Comparison of ENCODE assay signal across 17 cellular contexts in the genomic region with DNA sequence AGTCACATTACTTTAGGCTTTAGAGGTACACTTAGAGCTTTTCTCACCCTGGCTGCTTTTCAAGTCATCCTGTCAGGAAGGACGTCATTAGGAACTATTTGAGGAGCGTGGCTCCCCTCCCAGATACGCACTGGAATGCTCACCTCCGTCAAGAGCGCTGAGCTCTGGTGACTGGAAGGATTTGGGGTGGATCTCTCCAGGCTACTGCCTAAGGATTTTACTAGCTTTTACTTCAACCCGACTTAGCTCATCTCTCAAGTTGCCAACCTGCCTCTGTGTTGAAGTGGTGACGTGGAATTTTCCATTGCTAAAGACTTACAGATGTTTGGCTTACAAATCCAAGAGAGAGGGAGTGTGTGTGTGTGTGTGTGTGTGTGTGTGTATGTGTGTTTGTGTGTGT.
DNase-seq lines count a peak whose midpoint lies in the region; ATAC-seq and TF ChIP-seq lines count a peak whose summit lies in the region.
"Had no signal": no experiment of that assay in that cellular context is flagged by ENCODE, and none has a peak within 500 bp of the region (broad histone marks: within the 10 kb centered on the region; RNA-seq: fewer than 3 reads in every experiment).

No MANE protein-coding gene starts in this region.

- peaks cover 8% of the 10 kb centered on the region for H3K27me3 Mint-ChIP-seq in mesothelial cell of epicardium (ENCODE audit: low read depth)
- H3K27me3 Mint-ChIP-seq: activated CD4-positive, alpha-beta memory T cell treated with anti-CD3 and anti-CD28 coated beads, Interleukin-2, amount 10 ng/mL, durations not matched to agents 7 days and 5 days had no signal

- H3K4me1 Mint-ChIP-seq in mesothelial cell of epicardium = peaks cover 3% of the 10 kb centered on the region
- H3K4me1 Mint-ChIP-seq: activated CD4-positive, alpha-beta memory T cell treated with anti-CD3 and anti-CD28 coated beads, Interleukin-2, amount 10 ng/mL, durations not matched to agents 7 days and 5 days had no signal

- H3K9me3 ChIP-seq in aorta (ENCODE audit: control insufficient read depth, low read length) = no peaks in the 10 kb centered on the region
- H3K9me3 ChIP-seq: ascending aorta, gastrocnemius medialis, SJCRH30 had no signal

- DNase-seq in Right ventricle myocardium inferior (ENCODE audit: missing footprints) (no peak), cardiac septum (ENCODE audit: low spot score) (no peak), fibroblast of the aortic adventitia (ENCODE audit: low read depth) (peak; percentile 85), mesothelial cell of epicardium (ENCODE audit: low spot score in 2 of 2, unreplicated experiment in 2 of 2) (no peak), aorta (no peak)
- DNase-seq: activated CD4-positive, alpha-beta memory T cell treated with anti-CD3 and anti-CD28 coated beads, Interleukin-2, amount 10 ng/mL, durations not matched to agents 7 days and 5 days; COR-L47; MM.1S; naive thymus-derived CD4-positive, alpha-beta T cell; NCI-H2081 treated with DMSO at 0.1 percent for 48 hours; SJCRH30; stimulated activated naive CD4-positive, alpha-beta T cell treated with Interleukin-2 at 50 U/mL for 16 hours had no signal

- H3K4me3 Mint-ChIP-seq in mesothelial cell of epicardium = no peak overlapping the region
- H3K4me3 Mint-ChIP-seq: activated CD4-positive, alpha-beta memory T cell treated with anti-CD3 and anti-CD28 coated beads, Interleukin-2, amount 10 ng/mL, durations not matched to agents 7 days and 5 days; naive thymus-derived CD4-positive, alpha-beta T cell had no signal

- no peaks in the 10 kb centered on the region for H3K36me3 Mint-ChIP-seq in mesothelial cell of epicardium
- H3K36me3 Mint-ChIP-seq: naive thymus-derived CD4-positive, alpha-beta T cell had no signal

- peak overlapping the region; percentile 44 for H3K27ac Mint-ChIP-seq in mesothelial cell of epicardium
- H3K27ac Mint-ChIP-seq: activated CD4-positive, alpha-beta memory T cell treated with anti-CD3 and anti-CD28 coated beads, Interleukin-2, amount 10 ng/mL, durations not matched to agents 7 days and 5 days; naive thymus-derived CD4-positive, alpha-beta T cell had no signal

- TF ChIP-seq CTCF in fibroblast of the aortic adventitia (IDR thresholded peaks at IDR 0.05; ENCODE audit: insufficient read depth, low read length) (no peak), mesothelial cell of epicardium (IDR thresholded peaks at IDR 0.05; ENCODE audit: unreplicated experiment) (no peak)

- no peaks in the 10 kb centered on the region for H3K9me3 Mint-ChIP-seq in mesothelial cell of epicardium
- H3K9me3 Mint-ChIP-seq: activated CD4-positive, alpha-beta memory T cell treated with anti-CD3 and anti-CD28 coated beads, Interleukin-2, amount 10 ng/mL, durations not matched to agents 7 days and 5 days had no signal

- H3K27me3 ChIP-seq in aorta (ENCODE audit: control insufficient read depth in 1 of 2, insufficient read depth in 2 of 2, low read length in 1 of 2) = no peaks in the 10 kb centered on the region
- H3K27me3 ChIP-seq: ascending aorta, gastrocnemius medialis, SJCRH30 had no signal

- H3K36me3 ChIP-seq in aorta (ENCODE audit: control insufficient read depth in 1 of 2, insufficient read depth in 2 of 2, low read length in 1 of 2) = no peaks in the 10 kb centered on the region
- H3K36me3 ChIP-seq: ascending aorta, gastrocnemius medialis, SJCRH30 had no signal

- no peaks in the 10 kb centered on the region for H3K4me1 ChIP-seq in aorta (ENCODE audit: control insufficient read depth in 1 of 2, insufficient read depth in 2 of 2, low read length in 2 of 2)
- H3K4me1 ChIP-seq: ascending aorta, gastrocnemius medialis, SJCRH30 had no signal

- no peak overlapping the region for H3K27ac ChIP-seq in aorta (ENCODE audit: low read depth in 1 of 2, low read length in 2 of 2)
- H3K27ac ChIP-seq: ascending aorta, gastrocnemius medialis, SJCRH30 had no signal

- peak; percentile 94 for ATAC-seq in Right ventricle myocardium inferior
- peak; percentile 78 for ATAC-seq in aorta (ENCODE audit: low FRiP score)
- ATAC-seq in GM19463 (IDR thresholded peaks at IDR 0.05; ENCODE audit: unreplicated experiment) = no peak
- ATAC-seq in GM19351 (IDR thresholded peaks at IDR 0.05; ENCODE audit: unreplicated experiment) = no peak
- no peak for ATAC-seq in GM18520 (IDR thresholded peaks at IDR 0.05; ENCODE audit: unreplicated experiment)
- ATAC-seq: naive thymus-derived CD4-positive, alpha-beta T cell had no signal

- intact Hi-C loops in Right ventricle myocardium inferior (cut with DNase I) (no loop called here), cardiac septum (cut with DNase I) (no loop called here), aorta (cut with DNase I) (no loop called here)

- no peak overlapping the region for H3K4me3 ChIP-seq in fibroblast of the aortic adventitia (ENCODE audit: low read depth, low read length)
- H3K4me3 ChIP-seq in aorta (ENCODE audit: low read length in 2 of 2) = no peak overlapping the region
- H3K4me3 ChIP-seq: ascending aorta, gastrocnemius medialis, SJCRH30 had no signal

- 14 to 21% methylated on average over 7 of the region's 7 CpGs for WGBS in aorta, 2 donors

Comparison
In these comparisons a context has a peak if more than half of its experiments do, and no peak if none do; other contexts are left out.
1. ATAC-seq: peak in Right ventricle myocardium inferior (single experiment) and aorta (single experiment); none in GM19463 (single experiment), GM19351 (single experiment) and GM18520 (single experiment).